In the genomic region with DNA sequence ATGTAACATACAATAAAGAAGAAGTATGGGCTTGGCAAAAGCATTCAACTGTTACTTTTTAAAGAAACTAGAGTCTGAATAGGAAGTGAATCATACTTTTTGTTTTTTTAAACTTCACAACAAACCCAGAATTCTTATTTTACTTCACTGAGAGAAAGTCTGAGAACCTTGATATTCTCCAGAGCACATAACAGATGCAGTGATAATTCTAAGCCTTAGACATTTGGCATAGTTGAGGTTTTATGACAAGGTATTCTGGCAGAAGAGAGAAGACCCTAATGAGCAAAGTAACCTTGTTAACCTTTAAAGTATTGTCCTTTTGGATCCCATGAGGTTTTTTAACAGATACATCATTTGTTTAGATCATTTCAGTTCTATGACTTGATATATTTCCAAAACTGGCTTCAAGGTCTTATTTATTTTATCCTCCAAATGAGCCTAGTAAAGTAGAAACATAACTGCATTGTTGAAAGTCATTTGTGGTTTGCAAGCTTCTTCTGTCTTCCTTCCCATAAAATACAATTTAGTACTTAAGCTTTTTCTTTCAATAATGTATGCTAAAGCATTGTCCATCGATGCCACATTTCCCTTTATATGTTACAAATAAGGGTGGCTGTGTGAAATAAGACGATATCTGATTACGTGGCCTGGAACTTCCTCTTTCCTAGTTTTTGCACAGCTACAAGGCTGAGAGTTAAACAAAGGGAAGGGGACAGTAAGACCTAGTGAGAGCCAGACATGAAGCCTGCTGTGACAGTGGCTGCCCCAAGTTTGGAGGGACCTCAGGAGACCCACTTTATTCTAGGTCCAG, we compare ENCODE assay signal across 11 cellular contexts.
DNase-seq lines count a peak whose midpoint lies in the region; ATAC-seq and TF ChIP-seq lines count a peak whose summit lies in the region.
"Had no signal": no experiment of that assay in that cellular context is flagged by ENCODE, and none has a peak within 500 bp of the region (broad histone marks: within the 10 kb centered on the region; RNA-seq: fewer than 3 reads in every experiment).

No MANE protein-coding gene starts in this region.

- DNase-seq in GM23338 (ENCODE audit: low spot score) (no peak), Panc1 (ENCODE audit: low read depth, low spot score) (no peak), fibroblast of lung (ENCODE audit: low read depth in 2 of 2) (peak; percentile 35 to 87), stomach (no peak), NCI-H2107 (lab: John Stamatoyannopoulos, UW) (no peak), NCI-H1048 (lab: John Stamatoyannopoulos, UW) (no peak), DMS 273 treated with DMSO at 0.1 percent for 48 hours (lab: John Stamatoyannopoulos, UW) (no peak)
- DNase-seq: activated naive CD4-positive, alpha-beta T cell treated with anti-CD3 and anti-CD28 coated beads, Interleukin-2, amount 10 ng/mL, durations not matched to agents 7 days and 5 days; NCI-H1436 treated with DMSO at 0.1 percent for 48 hours had no signal

- no peak overlapping the region for H3K27ac ChIP-seq in GM23338 (ENCODE audit: low read depth)
- H3K27ac ChIP-seq in Panc1 (ENCODE audit: low read length) = peak overlapping the region; percentile 66
- peak overlapping the region; percentile 42 for H3K27ac ChIP-seq in fibroblast of lung (ENCODE audit: insufficient read depth, low read length)
- H3K27ac ChIP-seq in stomach = peak overlapping the region in 3 of 5 donors; percentile 11 to 47 (median 40)

- H3K9ac ChIP-seq in fibroblast of lung (ENCODE audit: insufficient read depth, low read length) = no peak overlapping the region

- POLR2A ChIA-PET in Panc1 (lab: Charles Lee) = no interaction called here

- BruUV-seq in Panc1 (replicated peaks; lab: Mats Ljungman, UMichigan) = no TSS peak

- H3K9me3 ChIP-seq in Panc1 (ENCODE audit: control insufficient read depth, insufficient read depth, low read depth, low read length) (no peaks in the 10 kb centered on the region), fibroblast of lung (ENCODE audit: control insufficient read depth, insufficient read depth, low read depth, low read length) (no peaks in the 10 kb centered on the region), stomach (no peaks in the 10 kb centered on the region)

- 3 to 38% (median 16%) methylated on average over 3 of the region's 3 CpGs for WGBS in stomach, 5 donors

- H3K4me3 Mint-ChIP-seq in GM23338 = no peak overlapping the region
- H3K4me3 Mint-ChIP-seq: activated naive CD4-positive, alpha-beta T cell treated with anti-CD3 and anti-CD28 coated beads, Interleukin-2, amount 10 ng/mL, durations not matched to agents 7 days and 5 days; T-helper 2 cell treated with Interferon-gamma antibody and Interleukin-4, amounts not matched to agents 5 μg/mL and 100 μg/mL, for 36 hours had no signal

- H3K79me2 ChIP-seq in GM23338 (replicated peaks; ENCODE audit: insufficient read depth) (no peaks in the 10 kb centered on the region), fibroblast of lung (ENCODE audit: control insufficient read depth, insufficient read depth, low read length) (no peaks in the 10 kb centered on the region)

- no peak overlapping the region for H3K27ac Mint-ChIP-seq in GM23338
- H3K27ac Mint-ChIP-seq: activated naive CD4-positive, alpha-beta T cell treated with anti-CD3 and anti-CD28 coated beads, Interleukin-2, amount 10 ng/mL, durations not matched to agents 7 days and 5 days; T-helper 2 cell treated with Interferon-gamma antibody and Interleukin-4, amounts not matched to agents 5 μg/mL and 100 μg/mL, for 36 hours had no signal

- TF ChIP-seq CTCF in GM23338 (conservative IDR thresholded peaks at IDR 0.05; ENCODE audit: low read depth in 2 of 2) = no peak
- no peak for TF ChIP-seq CTCF in Panc1 (IDR thresholded peaks at IDR 0.05)
- TF ChIP-seq CTCF in fibroblast of lung (conservative IDR thresholded peaks at IDR 0.05 in 1 of 2, IDR thresholded peaks at IDR 0.05 in 1 of 2; ENCODE audit: low read depth in 1 of 2, low read length in 2 of 2) = no peak
- TF ChIP-seq CTCF in stomach (IDR thresholded peaks at IDR 0.05) = no peak

- CTCF ChIA-PET in Panc1 (lab: Charles Lee) = no interaction called here

- TF ChIP-seq EP300 in stomach (IDR thresholded peaks at IDR 0.05) = no peak

- H3K9me2 ChIP-seq in GM23338 (ENCODE audit: insufficient read depth) = peaks cover 6% of the 10 kb centered on the region

- TF ChIP-seq POLR2A in stomach (IDR thresholded peaks at IDR 0.05) = no peak

- peaks cover 1% of the 10 kb centered on the region for H3K27me3 Mint-ChIP-seq in GM23338 (ENCODE audit: insufficient read depth, low read depth, poor library complexity)
- H3K27me3 Mint-ChIP-seq: activated naive CD4-positive, alpha-beta T cell treated with anti-CD3 and anti-CD28 coated beads, Interleukin-2, amount 10 ng/mL, durations not matched to agents 7 days and 5 days had no signal

- H3K4me1 Mint-ChIP-seq in GM23338 = peaks cover 13% of the 10 kb centered on the region
- H3K4me1 Mint-ChIP-seq: activated naive CD4-positive, alpha-beta T cell treated with anti-CD3 and anti-CD28 coated beads, Interleukin-2, amount 10 ng/mL, durations not matched to agents 7 days and 5 days had no signal

- no peaks in the 10 kb centered on the region for H3K36me3 Mint-ChIP-seq in GM23338 (ENCODE audit: low read depth)
- H3K36me3 Mint-ChIP-seq: activated naive CD4-positive, alpha-beta T cell treated with anti-CD3 and anti-CD28 coated beads, Interleukin-2, amount 10 ng/mL, durations not matched to agents 7 days and 5 days had no signal

- H2AFZ ChIP-seq in GM23338 (peak overlapping the region; percentile 63; the same call in 1 of the 2 replicates), fibroblast of lung (ENCODE audit: low read length) (peak overlapping the region; percentile 71)

- H3K4me2 ChIP-seq in GM23338 = no peak overlapping the region
- H3K4me2 ChIP-seq in fibroblast of lung (ENCODE audit: extremely low read depth, insufficient read depth, low read length) = peak overlapping the region; percentile 45

- no peaks in the 10 kb centered on the region for H3K36me3 ChIP-seq in GM23338 (ENCODE audit: insufficient read depth)
- no peaks in the 10 kb centered on the region for H3K36me3 ChIP-seq in Panc1 (ENCODE audit: control insufficient read depth, insufficient read depth, low read length)
- H3K36me3 ChIP-seq in fibroblast of lung (ENCODE audit: control insufficient read depth, insufficient read depth, low read length) = no peaks in the 10 kb centered on the region
- no peaks in the 10 kb centered on the region for H3K36me3 ChIP-seq in stomach

- no peaks in the 10 kb centered on the region for H3F3A ChIP-seq in GM23338 (replicated peaks; ENCODE audit: low read depth)

- H3K4me1 ChIP-seq in GM23338 (ENCODE audit: insufficient read depth) = peaks cover 7% of the 10 kb centered on the region; the same call in 1 of the 2 replicates
- H3K4me1 ChIP-seq in Panc1 (ENCODE audit: control insufficient read depth, insufficient read depth, low read length) = peaks cover 7% of the 10 kb centered on the region
- H3K4me1 ChIP-seq in fibroblast of lung (ENCODE audit: control insufficient read depth, extremely low read depth, insufficient read depth, low read length) = peaks cover 13% of the 10 kb centered on the region
- H3K4me1 ChIP-seq in stomach = peaks cover 6 to 47% (median 22%) of the 10 kb centered on the region in 4 donors

- H3K27me3 ChIP-seq in GM23338 (ENCODE audit: insufficient read depth) (no peaks in the 10 kb centered on the region), Panc1 (ENCODE audit: control insufficient read depth, insufficient read depth, low read length) (no peaks in the 10 kb centered on the region), fibroblast of lung (ENCODE audit: control insufficient read depth, insufficient read depth, low read length) (no peaks in the 10 kb centered on the region), stomach (no peaks in the 10 kb centered on the region)

- in situ Hi-C loops in Panc1 (cut with HindIII; ENCODE audit: low pct_unique_long_range_greater_than_20kb, low sequenced_read_pairs) = no loop called here

- H3K4me3 ChIP-seq in GM23338 (no peak overlapping the region), Panc1 (ENCODE audit: low read depth in 2 of 2, low read length in 2 of 2) (no peak overlapping the region), fibroblast of lung (replicated peaks in 1 of 4; ENCODE audit: control extremely low read depth in 1 of 4, insufficient read depth in 1 of 4, low read depth in 3 of 4, low read length in 4 of 4) (no peak overlapping the region), stomach (no peak overlapping the region)

- H3K9me3 Mint-ChIP-seq in GM23338 = no peaks in the 10 kb centered on the region; the same call in 2 of the 3 replicates
- H3K9me3 Mint-ChIP-seq: activated naive CD4-positive, alpha-beta T cell treated with anti-CD3 and anti-CD28 coated beads, Interleukin-2, amount 10 ng/mL, durations not matched to agents 7 days and 5 days; T-helper 2 cell treated with Interferon-gamma antibody and Interleukin-4, amounts not matched to agents 5 μg/mL and 100 μg/mL, for 36 hours had no signal

- ATAC-seq in GM23338 (no peak), Panc1 (peak; percentile 43; the same call in 1 of the 2 replicates), GM21576 (IDR thresholded peaks at IDR 0.05; ENCODE audit: unreplicated experiment) (no peak)

- intact Hi-C loops in Panc1 (cut with micrococcal nuclease; ENCODE audit: unreplicated experiment) (no loop called here), stomach (cut with DNase I; ENCODE audit: low total_unique reads) (no loop called here)

- H4K20me1 ChIP-seq in GM23338 (replicated peaks; ENCODE audit: insufficient read depth) (no peaks in the 10 kb centered on the region), fibroblast of lung (ENCODE audit: control insufficient read depth, extremely low read depth, insufficient read depth, low read length) (no peaks in the 10 kb centered on the region)

TF ChIP-seq in GM23338, 12 proteins besides CTCF, POLR2A, EP300 and RAD21 (continues in another document):
- TF ChIP-seq, protein P1, sequence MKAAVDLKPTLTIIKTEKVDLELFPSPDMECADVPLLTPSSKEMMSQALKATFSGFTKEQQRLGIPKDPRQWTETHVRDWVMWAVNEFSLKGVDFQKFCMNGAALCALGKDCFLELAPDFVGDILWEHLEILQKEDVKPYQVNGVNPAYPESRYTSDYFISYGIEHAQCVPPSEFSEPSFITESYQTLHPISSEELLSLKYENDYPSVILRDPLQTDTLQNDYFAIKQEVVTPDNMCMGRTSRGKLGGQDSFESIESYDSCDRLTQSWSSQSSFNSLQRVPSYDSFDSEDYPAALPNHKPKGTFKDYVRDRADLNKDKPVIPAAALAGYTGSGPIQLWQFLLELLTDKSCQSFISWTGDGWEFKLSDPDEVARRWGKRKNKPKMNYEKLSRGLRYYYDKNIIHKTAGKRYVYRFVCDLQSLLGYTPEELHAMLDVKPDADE (IDR thresholded peaks at IDR 0.05) = no peak

Comparison
In these comparisons a context has a peak if more than half of its experiments do, and no peak if none do; other contexts are left out.
1. DNase-seq: peak in fibroblast of lung (2 of 2); none in GM23338 (single experiment), Panc1 (single experiment), stomach (single experiment), NCI-H2107 (single experiment), NCI-H1048 (single experiment) and DMS 273 treated with DMSO at 0.1 percent for 48 hours (single experiment).